In genomic region chr4:2795558-2796260, GRCh38 we compare ENCODE assay signal across 12 cellular contexts. TPM values are rescaled to one million over a fixed set of nuclear protein-coding genes. Genes with fewer than 3 reads are reported as not detected.
DNase-seq lines count a peak whose midpoint lies in the region; ATAC-seq, FAIRE-seq and TF ChIP-seq lines count a peak whose summit lies in the region.
"Had no signal": no experiment of that assay in that cellular context is flagged by ENCODE, and none has a peak within 500 bp of the region (broad histone marks: within the 10 kb centered on the region; RNA-seq: fewer than 3 reads in every experiment).

No MANE protein-coding gene starts in this region.

- TSS peak; percentile 42 for BruUV-seq in HepG2 (replicated peaks; lab: Mats Ljungman, UMichigan)

- ATAC-seq in SK-N-SH treated with all-trans-retinoic acid at 6 μM for 48 hours (no peak), HepG2 (no peak), GM18519 (IDR thresholded peaks at IDR 0.05; ENCODE audit: low FRiP score, unreplicated experiment) (no peak), GM18520 (IDR thresholded peaks at IDR 0.05; ENCODE audit: unreplicated experiment) (no peak)

- no peak for TF ChIP-seq POLR2A in HepG2 (IDR thresholded peaks at IDR 0.05; ENCODE audit: insufficient read depth in 1 of 2, low read depth in 2 of 2, low read length in 2 of 2)

- H3K27me3 ChIP-seq in SK-N-SH (ENCODE audit: insufficient read depth), result no peaks in the 10 kb centered on the region
- H3K27me3 ChIP-seq in colonic mucosa, result no peaks in the 10 kb centered on the region
- no peaks in the 10 kb centered on the region for H3K27me3 ChIP-seq in HepG2 (ENCODE audit: control insufficient read depth in 1 of 2, insufficient read depth in 2 of 2, low read length in 2 of 2)
- no peaks in the 10 kb centered on the region for H3K27me3 ChIP-seq in subcutaneous abdominal adipose tissue (ENCODE audit: control insufficient read depth in 5 of 5, insufficient read depth in 4 of 5, low read length in 5 of 5)

- H3K4me3 ChIP-seq in SK-N-SH (ENCODE audit: low read depth in 2 of 2, low read length in 1 of 2), result no peak overlapping the region
- no peak overlapping the region for H3K4me3 ChIP-seq in colonic mucosa
- H3K4me3 ChIP-seq in HepG2 (replicated peaks in 1 of 3; ENCODE audit: insufficient read depth in 1 of 3, low read depth in 2 of 3, low read length in 3 of 3), result no peak overlapping the region; a peak in 1 of 6 replicates
- H3K4me3 ChIP-seq in subcutaneous abdominal adipose tissue (ENCODE audit: low read depth in 1 of 5, low read length in 5 of 5), result peak overlapping the region in 1 of 5 donors; percentile 77
- H3K4me3 ChIP-seq: HAP-1 had no signal

- H3K4me2 ChIP-seq in SK-N-SH (no peak overlapping the region), HepG2 (ENCODE audit: low read depth, low read length) (peak overlapping the region; percentile 85; the same call in 1 of the 2 replicates)

- H3K79me2 ChIP-seq in SK-N-SH (ENCODE audit: insufficient read depth) (peaks cover 7% of the 10 kb centered on the region; the same call in 1 of the 2 replicates), HepG2 (ENCODE audit: insufficient read depth, low read length) (peaks cover 47% of the 10 kb centered on the region)

- intact Hi-C loops in colonic mucosa (cut with DNase I), result no loop called here
- intact Hi-C loops in HepG2 (cut with micrococcal nuclease; ENCODE audit: unreplicated experiment), result no loop called here

- no peak for TF ChIP-seq CTCF in SK-N-SH (IDR thresholded peaks at IDR 0.05)
- TF ChIP-seq CTCF in colonic mucosa (IDR thresholded peaks at IDR 0.05), result no peak
- TF ChIP-seq CTCF in HepG2 (CRISPR knock-in tag; IDR thresholded peaks at IDR 0.05), result no peak

- H3F3A ChIP-seq in SK-N-SH (replicated peaks; ENCODE audit: insufficient read depth), result no peaks in the 10 kb centered on the region

- peaks cover 31 to 83% of the 10 kb centered on the region in 2 experiments; a peak in 3 of 4 replicates for H3K4me1 ChIP-seq in SK-N-SH (ENCODE audit: control insufficient read depth in 1 of 2, insufficient read depth in 2 of 2, low read depth in 1 of 2, low read length in 1 of 2)
- H3K4me1 ChIP-seq in colonic mucosa, result peaks cover 50% of the 10 kb centered on the region
- peaks cover 93% of the 10 kb centered on the region for H3K4me1 ChIP-seq in HepG2 (ENCODE audit: insufficient read depth, low read length)
- H3K4me1 ChIP-seq in subcutaneous abdominal adipose tissue (ENCODE audit: control insufficient read depth in 5 of 5, insufficient read depth in 5 of 5, low read length in 5 of 5), result peaks cover 28 to 96% (median 90%) of the 10 kb centered on the region in 5 donors

- no peak for TF ChIP-seq EP300 in SK-N-SH (IDR thresholded peaks at IDR 0.05; ENCODE audit: borderline replicate concordance in 1 of 2, low read depth in 1 of 2, low read length in 1 of 2)
- no peak for TF ChIP-seq EP300 in HepG2 (IDR thresholded peaks at IDR 0.05; ENCODE audit: low read depth in 2 of 2, low read length in 2 of 2)
- TF ChIP-seq EP300 in HepG2 (CRISPR knock-in tag; IDR thresholded peaks at IDR 0.05; ENCODE audit: borderline replicate concordance), result no peak

- H4K20me1 ChIP-seq in SK-N-SH (ENCODE audit: insufficient read depth), result no peaks in the 10 kb centered on the region
- no peaks in the 10 kb centered on the region for H4K20me1 ChIP-seq in HepG2 (ENCODE audit: insufficient read depth, low read length)

- WGBS in SK-N-SH (ENCODE audit: low lambda C conversion rate), result 89% methylated on average over 18 of the region's 24 CpGs
- WGBS in HepG2 (ENCODE audit: low lambda C conversion rate), result 98% methylated on average over 21 of the region's 24 CpGs

- peak; percentile 6 for DNase-seq in SK-N-SH
- DNase-seq in colonic mucosa, result peak; percentile 31
- DNase-seq in HepG2 (ENCODE audit: low spot score), result no peak
- DNase-seq in T-helper 1 cell, result no peak
- DNase-seq: GDM1, midbrain had no signal

- TF ChIP-seq RAD21 in SK-N-SH (IDR thresholded peaks at IDR 0.05; ENCODE audit: low read length) (no peak), HepG2 (CRISPR knock-in tag; IDR thresholded peaks at IDR 0.05) (no peak)

- no peaks in the 10 kb centered on the region for H3K9me2 ChIP-seq in SK-N-SH

- CTCF ChIA-PET in SK-N-SH (lab: Yijun Ruan, JAX) (no interaction called here), HepG2 (lab: Yijun Ruan, JAX; ENCODE audit: low intra/inter-chr PET ratio, low total read pairs) (no interaction called here)

- in situ Hi-C loops in HepG2 (cut with HindIII; ENCODE audit: extremely low pct_ligation_motif_present, low pct_unique_long_range_greater_than_20kb), result no loop called here

- POLR2A ChIA-PET in SK-N-SH (lab: Yijun Ruan, JAX) (no interaction called here), HepG2 (lab: Yijun Ruan, JAX) (interaction anchor here (1.2 kb wide), 1 partner anchor 327 kb away, joined by 3 read pairs; the partner anchor contains the start of gene RNF4)

- H3K36me3 ChIP-seq in SK-N-SH (replicated peaks in 1 of 2; ENCODE audit: control insufficient read depth in 1 of 2, insufficient read depth in 2 of 2, low read length in 1 of 2) (no peaks in the 10 kb centered on the region), colonic mucosa (no peaks in the 10 kb centered on the region), HepG2 (replicated peaks in 1 of 2; ENCODE audit: control insufficient read depth in 1 of 2, insufficient read depth in 2 of 2, low read length in 2 of 2) (peaks cover 1 to 11% of the 10 kb centered on the region in 2 experiments; a peak in 2 of 5 replicates), subcutaneous abdominal adipose tissue (ENCODE audit: control insufficient read depth in 5 of 5, insufficient read depth in 5 of 5, low read length in 5 of 5) (peaks cover 0 to 5% (median 0%) of the 10 kb centered on the region in 5 donors)
- H3K36me3 ChIP-seq: HAP-1 had no signal

- H3K9ac ChIP-seq in SK-N-SH (no peak overlapping the region), colonic mucosa (ENCODE audit: low read depth in 2 of 2, low read length in 2 of 2) (peak overlapping the region; percentile 24 to 84), HepG2 (ENCODE audit: insufficient read depth, low read depth, low read length) (peak overlapping the region; percentile 68; the same call in 1 of the 2 replicates), subcutaneous abdominal adipose tissue (ENCODE audit: low read length in 5 of 5) (no peak overlapping the region)

- H3K9me3 ChIP-seq in SK-N-SH, result no peaks in the 10 kb centered on the region
- H3K9me3 ChIP-seq in colonic mucosa, result no peaks in the 10 kb centered on the region
- H3K9me3 ChIP-seq in HepG2 (ENCODE audit: low read length), result no peaks in the 10 kb centered on the region
- no peaks in the 10 kb centered on the region for H3K9me3 ChIP-seq in subcutaneous abdominal adipose tissue (ENCODE audit: control insufficient read depth in 5 of 5, low read length in 5 of 5)
- H3K9me3 ChIP-seq: HAP-1 had no signal

- FAIRE-seq in HepG2 (lab: Jason Lieb, UNC), result no peak

- H2AFZ ChIP-seq in SK-N-SH (ENCODE audit: low read depth) (no peak overlapping the region), HepG2 (ENCODE audit: low read length) (no peak overlapping the region)

- H3K27ac ChIP-seq in SK-N-SH (ENCODE audit: low read depth in 2 of 2, low read length in 1 of 2), result peak overlapping the region in 1 of 2 experiments; percentile 98; a peak in 2 of 4 replicates
- peak overlapping the region; percentile 85 for H3K27ac ChIP-seq in colonic mucosa
- H3K27ac ChIP-seq in HepG2 (ENCODE audit: extremely low read length, insufficient read depth, low read length), result peak overlapping the region; percentile 59
- H3K27ac ChIP-seq in subcutaneous abdominal adipose tissue (ENCODE audit: low read depth, low read length), result peak overlapping the region; percentile 74
- H3K27ac ChIP-seq: 22Rv1 had no signal

RNA-seq across cellular contexts. Expression of gene SH3BP2, which starts 2.8 kb away (rescaled TPM):
- polyA plus RNA-seq in SK-N-SH (2012; rRNA removed) (25.2 and 26.8 TPM in 2 replicates), HepG2 (2011; rRNA removed) (34.5 and 38.6 TPM in 2 replicates)
- polyA plus RNA-seq in SK-N-SH (2012; cell fraction: cytosol; rRNA removed), result 5.6 and 8.5 TPM in 2 replicates
- 132 and 143 TPM in 2 replicates for polyA plus RNA-seq in SK-N-SH (2012; cell fraction: nucleus; rRNA removed)
- total RNA-seq in colonic mucosa (10 to 100 TPM; 62.2 to 70.8 TPM), HepG2 (2016; rRNA removed; fragmentation: Illumina TruSeq; extraction: Trizol) (7.0 and 16.9 TPM in 2 replicates)
- 8.3 and 8.9 TPM in 2 replicates for total RNA-seq in HepG2 (2016; cell fraction: cytosol; rRNA removed; fragmentation: Illumina TruSeq; extraction: Trizol; ENCODE audit: low read depth)
- 6.0 and 17.5 TPM in 2 replicates for total RNA-seq in HepG2 (2016; cell fraction: insoluble cytoplasmic fraction; rRNA removed; fragmentation: Illumina TruSeq; extraction: Trizol)
- total RNA-seq in HepG2 (2016; cell fraction: membrane; rRNA removed; fragmentation: Illumina TruSeq; extraction: Trizol), result 10.1 and 13.2 TPM in 2 replicates
- 24.2 and 26.2 TPM in 2 replicates for total RNA-seq in HepG2 (2016; cell fraction: nucleus; rRNA removed; fragmentation: Illumina TruSeq; extraction: Trizol)
- 9.0 and 10.4 TPM in 2 replicates for polyA plus RNA-seq in HepG2 (2011; cell fraction: cytosol; rRNA removed)
- polyA plus RNA-seq in HepG2 (2011; cell fraction: nucleus; rRNA removed), result 190 and 200 TPM in 2 replicates
- 8.5 and 20.0 TPM in 2 replicates for polyA plus RNA-seq in HepG2 (2012)
- 8.6 and 9.1 TPM in 2 replicates for polyA plus RNA-seq in HepG2 (2016; cell fraction: cytosol; fragmentation: Illumina TruSeq; extraction: Trizol; ENCODE audit: low read depth)
- 8.9 and 10.1 TPM in 2 replicates for polyA plus RNA-seq in HepG2 (2016; cell fraction: insoluble cytoplasmic fraction; fragmentation: Illumina TruSeq; extraction: Trizol; ENCODE audit: low read depth)
- 12.6 and 15.4 TPM in 2 replicates for polyA plus RNA-seq in HepG2 (2016; cell fraction: membrane; fragmentation: Illumina TruSeq; extraction: Trizol; ENCODE audit: low read depth)
- polyA plus RNA-seq in HepG2 (2016; cell fraction: nucleus; fragmentation: Illumina TruSeq; extraction: Trizol; ENCODE audit: insufficient read depth, low read depth), result 68.6 and 68.9 TPM in 2 replicates
- polyA minus RNA-seq in HepG2 (2011; rRNA and poly(A)+ RNA removed; ENCODE audit: low replicate concordance), result 33.1 and 43.4 TPM in 2 replicates
- polyA minus RNA-seq in HepG2 (2011; cell fraction: cytosol; rRNA and poly(A)+ RNA removed), result 8.4 and 8.5 TPM in 2 replicates
- 60.7 and 63.2 TPM in 2 replicates for polyA minus RNA-seq in HepG2 (2011; cell fraction: nucleus; rRNA and poly(A)+ RNA removed)

RNA-seq across cellular contexts. Expression of gene TNIP2, which starts 39.6 kb away (rescaled TPM):
- polyA plus RNA-seq in SK-N-SH (2012; rRNA removed) (68.2 and 78.9 TPM in 2 replicates), HepG2 (2011; rRNA removed) (25.6 and 30.1 TPM in 2 replicates)
- polyA plus RNA-seq in SK-N-SH (2012; cell fraction: cytosol; rRNA removed), result 47.4 and 57.1 TPM in 2 replicates
- 175 and 261 TPM in 2 replicates for polyA plus RNA-seq in SK-N-SH (2012; cell fraction: nucleus; rRNA removed)
- total RNA-seq in colonic mucosa (10 to 100 TPM; 43.6 to 61.3 TPM), HepG2 (2016; rRNA removed; fragmentation: Illumina TruSeq; extraction: Trizol) (28.5 and 38.0 TPM in 2 replicates)
- total RNA-seq in HepG2 (2016; cell fraction: cytosol; rRNA removed; fragmentation: Illumina TruSeq; extraction: Trizol; ENCODE audit: low read depth), result 51.3 and 56.9 TPM in 2 replicates
- total RNA-seq in HepG2 (2016; cell fraction: insoluble cytoplasmic fraction; rRNA removed; fragmentation: Illumina TruSeq; extraction: Trizol), result 23.8 and 37.4 TPM in 2 replicates
- 75.6 and 77.4 TPM in 2 replicates for total RNA-seq in HepG2 (2016; cell fraction: membrane; rRNA removed; fragmentation: Illumina TruSeq; extraction: Trizol)
- total RNA-seq in HepG2 (2016; cell fraction: nucleus; rRNA removed; fragmentation: Illumina TruSeq; extraction: Trizol), result 22.8 and 24.6 TPM in 2 replicates
- 24.2 and 29.8 TPM in 2 replicates for polyA plus RNA-seq in HepG2 (2011; cell fraction: cytosol; rRNA removed)
- polyA plus RNA-seq in HepG2 (2011; cell fraction: nucleus; rRNA removed), result 85.8 and 92.8 TPM in 2 replicates
- 14.3 and 23.5 TPM in 2 replicates for polyA plus RNA-seq in HepG2 (2012)
- polyA plus RNA-seq in HepG2 (2016; cell fraction: cytosol; fragmentation: Illumina TruSeq; extraction: Trizol; ENCODE audit: low read depth), result 52.0 and 56.1 TPM in 2 replicates
- polyA plus RNA-seq in HepG2 (2016; cell fraction: insoluble cytoplasmic fraction; fragmentation: Illumina TruSeq; extraction: Trizol; ENCODE audit: low read depth), result 25.2 and 28.5 TPM in 2 replicates
- polyA plus RNA-seq in HepG2 (2016; cell fraction: membrane; fragmentation: Illumina TruSeq; extraction: Trizol; ENCODE audit: low read depth), result 60.4 and 61.0 TPM in 2 replicates
- 46.5 and 50.4 TPM in 2 replicates for polyA plus RNA-seq in HepG2 (2016; cell fraction: nucleus; fragmentation: Illumina TruSeq; extraction: Trizol; ENCODE audit: insufficient read depth, low read depth)
- 10.0 and 18.7 TPM in 2 replicates for polyA minus RNA-seq in HepG2 (2011; rRNA and poly(A)+ RNA removed; ENCODE audit: low replicate concordance)
- 8.1 and 8.4 TPM in 2 replicates for polyA minus RNA-seq in HepG2 (2011; cell fraction: cytosol; rRNA and poly(A)+ RNA removed)
- polyA minus RNA-seq in HepG2 (2011; cell fraction: nucleus; rRNA and poly(A)+ RNA removed), result 18.6 and 22.9 TPM in 2 replicates

RNA-seq across cellular contexts. Expression of gene ADD1, which starts 47.9 kb away (rescaled TPM):
- 97.0 and 155 TPM in 2 replicates for polyA plus RNA-seq in SK-N-SH (2012; rRNA removed)
- 100 and 114 TPM in 2 replicates for polyA plus RNA-seq in SK-N-SH (2012; cell fraction: cytosol; rRNA removed)
- polyA plus RNA-seq in SK-N-SH (2012; cell fraction: nucleus; rRNA removed), result 317 and 506 TPM in 2 replicates
- 100 to 1,000 TPM; 223 to 233 TPM for total RNA-seq in colonic mucosa
- 122 and 133 TPM in 2 replicates for total RNA-seq in HepG2 (2016; rRNA removed; fragmentation: Illumina TruSeq; extraction: Trizol)
- 25.1 and 28.0 TPM in 2 replicates for total RNA-seq in HepG2 (2016; cell fraction: cytosol; rRNA removed; fragmentation: Illumina TruSeq; extraction: Trizol; ENCODE audit: low read depth)
- total RNA-seq in HepG2 (2016; cell fraction: insoluble cytoplasmic fraction; rRNA removed; fragmentation: Illumina TruSeq; extraction: Trizol), result 104 and 117 TPM in 2 replicates
- 56.9 and 59.3 TPM in 2 replicates for total RNA-seq in HepG2 (2016; cell fraction: membrane; rRNA removed; fragmentation: Illumina TruSeq; extraction: Trizol)
- total RNA-seq in HepG2 (2016; cell fraction: nucleus; rRNA removed; fragmentation: Illumina TruSeq; extraction: Trizol), result 109 and 119 TPM in 2 replicates
- 73.9 and 76.3 TPM in 2 replicates for polyA plus RNA-seq in HepG2 (2011; rRNA removed)
- 48.1 and 66.3 TPM in 2 replicates for polyA plus RNA-seq in HepG2 (2011; cell fraction: cytosol; rRNA removed)
- polyA plus RNA-seq in HepG2 (2011; cell fraction: nucleus; rRNA removed), result 210 and 221 TPM in 2 replicates
- 70.7 and 77.6 TPM in 2 replicates for polyA plus RNA-seq in HepG2 (2012)
- 11.6 and 13.4 TPM in 2 replicates for polyA plus RNA-seq in HepG2 (2016; cell fraction: cytosol; fragmentation: Illumina TruSeq; extraction: Trizol; ENCODE audit: low read depth)
- 90.6 and 120 TPM in 2 replicates for polyA plus RNA-seq in HepG2 (2016; cell fraction: insoluble cytoplasmic fraction; fragmentation: Illumina TruSeq; extraction: Trizol; ENCODE audit: low read depth)
- polyA plus RNA-seq in HepG2 (2016; cell fraction: membrane; fragmentation: Illumina TruSeq; extraction: Trizol; ENCODE audit: low read depth), result 40.3 and 41.9 TPM in 2 replicates
- polyA plus RNA-seq in HepG2 (2016; cell fraction: nucleus; fragmentation: Illumina TruSeq; extraction: Trizol; ENCODE audit: insufficient read depth, low read depth), result 163 and 167 TPM in 2 replicates
- polyA minus RNA-seq in HepG2 (2011; rRNA and poly(A)+ RNA removed; ENCODE audit: low replicate concordance), result 28.2 and 90.0 TPM in 2 replicates
- polyA minus RNA-seq in HepG2 (2011; cell fraction: cytosol; rRNA and poly(A)+ RNA removed), result 43.0 and 48.4 TPM in 2 replicates
- polyA minus RNA-seq in HepG2 (2011; cell fraction: nucleus; rRNA and poly(A)+ RNA removed), result 99.5 and 109 TPM in 2 replicates

Comparison
In these comparisons a context has a peak if more than half of its experiments do, and no peak if none do; other contexts are left out.
1. DNase-seq: peak in SK-N-SH (single experiment) and colonic mucosa (single experiment); none in HepG2 (single experiment) and T-helper 1 cell (0 of 5).
2. H3K9ac ChIP-seq: peak in colonic mucosa (2 of 2) and HepG2 (single experiment); none in SK-N-SH (single experiment) and subcutaneous abdominal adipose tissue (0 of 5).